ENCODE assay signal across 22 cellular contexts in genomic region chr10:26507441-26507840, GRCh38.
DNase-seq lines count a peak whose midpoint lies in the region; ATAC-seq lines count a peak whose summit lies in the region.
"Had no signal": no experiment of that assay in that cellular context is flagged by ENCODE, and none has a peak within 500 bp of the region (broad histone marks: within the 10 kb centered on the region; RNA-seq: fewer than 3 reads in every experiment).

No MANE protein-coding gene starts in this region.

- peaks cover 18 to 32% (median 29%) of the 10 kb centered on the region in 3 donors for H3K4me1 Mint-ChIP-seq in CD8-positive, alpha-beta memory T cell
- peaks cover 22 to 43% (median 29%) of the 10 kb centered on the region in 4 donors for H3K4me1 Mint-ChIP-seq in naive thymus-derived CD8-positive, alpha-beta T cell
- H3K4me1 Mint-ChIP-seq: neural crest cell had no signal

- H3K4me1 ChIP-seq in BLaER1 treated with 17β-estradiol and CSF1 and Interleukin-3, amounts not matched to agents 10 nM and 100 nM: peaks cover 0 to 17% (median 0%) of the 10 kb centered on the region in 10 experiments; a peak in 4 of 20 replicates
- no peaks in the 10 kb centered on the region for H3K4me1 ChIP-seq in CD8-positive, alpha-beta memory T cell (ENCODE audit: insufficient read depth, low read length)
- H3K4me1 ChIP-seq: suprapubic skin, vagina had no signal

- H3K4me2 ChIP-seq in BLaER1 treated with 17β-estradiol and CSF1 and Interleukin-3, amounts not matched to agents 10 nM and 100 nM: no peak overlapping the region

- POLR2A ChIA-PET in CD8-positive, alpha-beta memory T cell (lab: Charles Lee): no interaction called here
- POLR2A ChIA-PET in naive thymus-derived CD8-positive, alpha-beta T cell (lab: Charles Lee): interaction anchor here (0.6 kb wide), 1 partner anchor 25 kb away, joined by 8 read pairs; no protein-coding TSS in a partner anchor

- no peak overlapping the region for H3K9ac ChIP-seq in BLaER1 treated with 17β-estradiol and CSF1 and Interleukin-3, amounts not matched to agents 10 nM and 100 nM

- H3K27ac Mint-ChIP-seq in CD8-positive, alpha-beta memory T cell: peak overlapping the region in 5 of 8 donors; percentile 4 to 85 (median 72)
- peak overlapping the region; percentile 3 to 40 for H3K27ac Mint-ChIP-seq in activated naive CD4-positive, alpha-beta T cell treated with anti-CD3 and anti-CD28 coated beads, Interleukin-2, amount 50 U/mL, for 72 hours
- peak overlapping the region in 9 of 10 donors; percentile 34 to 91 (median 77) for H3K27ac Mint-ChIP-seq in naive thymus-derived CD8-positive, alpha-beta T cell

- peaks cover 99 to 100% (median 100%) of the 10 kb centered on the region in 11 experiments for H3K36me3 ChIP-seq in BLaER1 treated with 17β-estradiol and CSF1 and Interleukin-3, amounts not matched to agents 10 nM and 100 nM
- peaks cover 38% of the 10 kb centered on the region for H3K36me3 ChIP-seq in CD8-positive, alpha-beta memory T cell (ENCODE audit: insufficient read depth, low read length)
- H3K36me3 ChIP-seq: suprapubic skin, vagina had no signal

- peaks cover 0 to 2% of the 10 kb centered on the region in 2 donors for H3K27me3 Mint-ChIP-seq in CD8-positive, alpha-beta memory T cell
- H3K27me3 Mint-ChIP-seq in naive thymus-derived CD8-positive, alpha-beta T cell: no peaks in the 10 kb centered on the region

- ATAC-seq in activated naive CD4-positive, alpha-beta T cell treated with anti-CD3 and anti-CD28 coated beads, Interleukin-2, amount 50 U/mL, for 72 hours: no peak
- ATAC-seq in naive thymus-derived CD8-positive, alpha-beta T cell: no peak
- ATAC-seq in GM21447 (IDR thresholded peaks at IDR 0.05; ENCODE audit: unreplicated experiment) (no peak), sciatic nerve (no peak)
- ATAC-seq: HepG2, left lobe of liver had no signal

- H4K20me1 ChIP-seq in BLaER1 treated with 17β-estradiol and CSF1 and Interleukin-3, amounts not matched to agents 10 nM and 100 nM: peaks cover 22 to 96% (median 73%) of the 10 kb centered on the region in 11 experiments

- intact Hi-C loops in sciatic nerve (cut with DNase I): no loop called here

- peaks cover 31 to 88% (median 44%) of the 10 kb centered on the region in 3 donors for H3K36me3 Mint-ChIP-seq in CD8-positive, alpha-beta memory T cell
- peaks cover 49 to 60% of the 10 kb centered on the region in 2 donors for H3K36me3 Mint-ChIP-seq in activated naive CD4-positive, alpha-beta T cell treated with anti-CD3 and anti-CD28 coated beads, Interleukin-2, amount 50 U/mL, for 72 hours
- peaks cover 25 to 82% (median 66%) of the 10 kb centered on the region in 3 donors for H3K36me3 Mint-ChIP-seq in naive thymus-derived CD8-positive, alpha-beta T cell

- H3K27ac ChIP-seq in BLaER1 treated with 17β-estradiol and CSF1 and Interleukin-3, amounts not matched to agents 10 nM and 100 nM: peak overlapping the region in 7 of 11 experiments; percentile 4 to 42 (median 35); a peak in 6 of 22 replicates
- H3K27ac ChIP-seq in CD8-positive, alpha-beta memory T cell (ENCODE audit: low read depth, low read length): no peak overlapping the region
- H3K27ac ChIP-seq: suprapubic skin, vagina had no signal

- H3K4me3 ChIP-seq in BLaER1 treated with 17β-estradiol and CSF1 and Interleukin-3, amounts not matched to agents 10 nM and 100 nM: no peak overlapping the region
- H3K4me3 ChIP-seq in CD8-positive, alpha-beta memory T cell (ENCODE audit: low read length): no peak overlapping the region
- H3K4me3 ChIP-seq: suprapubic skin, vagina had no signal

- no peaks in the 10 kb centered on the region for H3K27me3 ChIP-seq in BLaER1 treated with 17β-estradiol and CSF1 and Interleukin-3, amounts not matched to agents 10 nM and 100 nM
- H3K27me3 ChIP-seq in CD8-positive, alpha-beta memory T cell (ENCODE audit: insufficient read depth, low read length, poor library complexity, severe bottlenecking): no peaks in the 10 kb centered on the region
- H3K27me3 ChIP-seq: suprapubic skin, vagina had no signal

- H3K9me3 Mint-ChIP-seq in CD8-positive, alpha-beta memory T cell: no peaks in the 10 kb centered on the region
- H3K9me3 Mint-ChIP-seq in activated naive CD4-positive, alpha-beta T cell treated with anti-CD3 and anti-CD28 coated beads, Interleukin-2, amount 50 U/mL, for 72 hours: peaks cover 0 to 4% of the 10 kb centered on the region in 2 donors
- peaks cover 0 to 3% (median 0%) of the 10 kb centered on the region in 9 donors for H3K9me3 Mint-ChIP-seq in naive thymus-derived CD8-positive, alpha-beta T cell
- H3K9me3 Mint-ChIP-seq: neural crest cell had no signal

- peaks cover 0 to 8% (median 0%) of the 10 kb centered on the region in 11 experiments; a peak in 6 of 22 replicates for H3K9me3 ChIP-seq in BLaER1 treated with 17β-estradiol and CSF1 and Interleukin-3, amounts not matched to agents 10 nM and 100 nM (replicated peaks in 1 of 11)
- H3K9me3 ChIP-seq in CD8-positive, alpha-beta memory T cell (ENCODE audit: low read length): no peaks in the 10 kb centered on the region
- H3K9me3 ChIP-seq: suprapubic skin, vagina had no signal

- CTCF ChIA-PET in CD8-positive, alpha-beta memory T cell (lab: Charles Lee): no interaction called here

- H3K4me3 Mint-ChIP-seq in CD8-positive, alpha-beta memory T cell: no peak overlapping the region
- no peak overlapping the region for H3K4me3 Mint-ChIP-seq in naive thymus-derived CD8-positive, alpha-beta T cell
- H3K4me3 Mint-ChIP-seq: neural crest cell had no signal

- DNase-seq in CD8-positive, alpha-beta memory T cell: no peak
- DNase-seq in activated naive CD4-positive, alpha-beta T cell treated with anti-CD3 and anti-CD28 coated beads, Interleukin-2, amount 50 U/mL, for 72 hours (ENCODE audit: low spot score in 2 of 2): no peak
- DNase-seq in naive thymus-derived CD8-positive, alpha-beta T cell: no peak
- DNase-seq in dedifferentiated amniotic fluid mesenchymal stem cell (ENCODE audit: extremely low spot score) (no peak), sciatic nerve (ENCODE audit: low spot score) (no peak)
- DNase-seq: activated CD4-positive, CD25-positive, alpha-beta regulatory T cell treated with anti-CD3 and anti-CD28 coated beads, Interleukin-2, amount 50 U/mL, for 72 hours; activated effector memory CD4-positive, alpha-beta T cell treated with Interleukin-2 at 50 U/mL for 16 hours; anterior cingulate cortex; DND-41; head of caudate nucleus; midbrain; NCI-H1092; NCI-H187 treated with DMSO at 0.1 percent for 48 hours; NCI-H748 treated with DMSO at 0.1 percent for 48 hours; SW 1271 had no signal

Comparison
In these comparisons a context has a peak if more than half of its experiments do, and no peak if none do; other contexts are left out.
1. H3K27ac Mint-ChIP-seq: peak in every context shown above with its lines; median percentile 77 in naive thymus-derived CD8-positive, alpha-beta T cell; 72 in CD8-positive, alpha-beta memory T cell; 22 in activated naive CD4-positive, alpha-beta T cell treated with anti-CD3 and anti-CD28 coated beads, Interleukin-2, amount 50 U/mL, for 72 hours.